8 cellular contexts compared by ENCODE assay signal in genomic region chr6:32189742-32190053, GRCh38. TPM values are rescaled to one million over a fixed set of nuclear protein-coding genes. Genes with fewer than 3 reads are reported as not detected.
DNase-seq lines count a peak whose midpoint lies in the region; ATAC-seq, FAIRE-seq and TF ChIP-seq lines count a peak whose summit lies in the region.

No MANE protein-coding gene starts in this region.

- dilution Hi-C loops in keratinocyte (cut with MboI; ENCODE audit: extremely low pct_ligation_motif_present, low sequenced_read_pairs): no loop called here

- no peaks in the 10 kb centered on the region for H3K27me3 Mint-ChIP-seq in IgD-negative memory B cell
- H3K27me3 Mint-ChIP-seq in stimulated activated naive CD8-positive, alpha-beta T cell treated with anti-CD3 and anti-CD28 coated beads, Interleukin-15, amount 100 ng/mL, for 72 hours: no peaks in the 10 kb centered on the region

- peak; percentile 2 for ATAC-seq in stimulated activated naive CD8-positive, alpha-beta T cell treated with anti-CD3 and anti-CD28 coated beads, Interleukin-15, amount 100 ng/mL, for 72 hours

- peaks cover 21% of the 10 kb centered on the region for H3K4me1 ChIP-seq in keratinocyte (ENCODE audit: control insufficient read depth, extremely low read depth, insufficient read depth, low read length)

- no peak for FAIRE-seq in keratinocyte (lab: Jason Lieb, UNC)

- peaks cover 3% of the 10 kb centered on the region for H3K36me3 Mint-ChIP-seq in IgD-negative memory B cell

- no peaks in the 10 kb centered on the region for H4K20me1 ChIP-seq in keratinocyte (ENCODE audit: control insufficient read depth, extremely low read depth, insufficient read depth, low read length)

- TF ChIP-seq CTCF in keratinocyte (optimal IDR thresholded peaks at IDR 0.05 in 1 of 3, IDR thresholded peaks at IDR 0.05 in 1 of 3, conservative IDR thresholded peaks at IDR 0.05 in 1 of 3; ENCODE audit: extremely low read depth in 1 of 3, insufficient read depth in 2 of 3, low read length in 3 of 3): no peak

- peak overlapping the region; percentile 97 for H3K4me2 ChIP-seq in keratinocyte (ENCODE audit: control insufficient read depth, extremely low read depth, insufficient read depth, low read depth, low read length)

- no peak overlapping the region for H2AFZ ChIP-seq in keratinocyte (ENCODE audit: control insufficient read depth, low read length)

- H3K4me1 Mint-ChIP-seq in IgD-negative memory B cell: peaks cover 37 to 38% (median 38%) of the 10 kb centered on the region in 3 donors
- peaks cover 68% of the 10 kb centered on the region for H3K4me1 Mint-ChIP-seq in stimulated activated naive CD8-positive, alpha-beta T cell treated with anti-CD3 and anti-CD28 coated beads, Interleukin-15, amount 100 ng/mL, for 72 hours

- peak overlapping the region; percentile 81 for H3K9ac ChIP-seq in keratinocyte (ENCODE audit: control insufficient read depth, extremely low read depth, insufficient read depth, low read length)

- peaks cover 12% of the 10 kb centered on the region for H3K79me2 ChIP-seq in keratinocyte (ENCODE audit: control insufficient read depth, insufficient read depth, low read length)

- H3K27ac ChIP-seq in angular gyrus (ENCODE audit: low read depth, low read length): peak overlapping the region; percentile 99
- H3K27ac ChIP-seq in keratinocyte (ENCODE audit: control insufficient read depth, insufficient read depth, low read length): peak overlapping the region; percentile 67

- H3K4me3 ChIP-seq in keratinocyte (ENCODE audit: control insufficient read depth in 2 of 3, extremely low read depth in 1 of 3, insufficient read depth in 2 of 3, low read depth in 1 of 3, low read length in 3 of 3): peak overlapping the region; percentile 73 to 85 (median 83)

- H3K9me1 ChIP-seq in keratinocyte (ENCODE audit: control insufficient read depth, extremely low read depth, insufficient read depth, low read length): no peaks in the 10 kb centered on the region

- no peaks in the 10 kb centered on the region for H3K9me3 ChIP-seq in keratinocyte (ENCODE audit: control insufficient read depth, low read depth, low read length)

- DNase-seq in keratinocyte (ENCODE audit: low read depth, low spot score) (no peak), putamen (ENCODE audit: low spot score) (no peak), DMS79 (lab: John Stamatoyannopoulos, UW) (no peak), SKM-1 treated with dmso at 0.1 percent for 144 hours (lab: John Stamatoyannopoulos, UW; ENCODE audit: unreplicated experiment) (no peak)
- no peak for DNase-seq in stimulated activated naive CD8-positive, alpha-beta T cell treated with anti-CD3 and anti-CD28 coated beads, Interleukin-15, amount 100 ng/mL, for 72 hours
- DNase-seq in activated effector memory CD4-positive, alpha-beta T cell treated with anti-CD3 and anti-CD28 coated beads, Interleukin-2, amount 50 U/mL, for 16 hours: no peak

- peaks cover 9 to 12% of the 10 kb centered on the region in 2 experiments for H3K36me3 ChIP-seq in keratinocyte (ENCODE audit: control insufficient read depth in 2 of 2, extremely low read depth in 1 of 2, insufficient read depth in 2 of 2, low read length in 2 of 2)

- H3K9me3 Mint-ChIP-seq in IgD-negative memory B cell: no peaks in the 10 kb centered on the region
- no peaks in the 10 kb centered on the region for H3K9me3 Mint-ChIP-seq in stimulated activated naive CD8-positive, alpha-beta T cell treated with anti-CD3 and anti-CD28 coated beads, Interleukin-15, amount 100 ng/mL, for 72 hours

- no peaks in the 10 kb centered on the region for H3K27me3 ChIP-seq in keratinocyte (ENCODE audit: control insufficient read depth, extremely low read depth, insufficient read depth, low read length)

- H3K27ac Mint-ChIP-seq in IgD-negative memory B cell: peak overlapping the region; percentile 90 to 99 (median 98)
- peak overlapping the region in 1 of 2 donors; percentile 97 for H3K27ac Mint-ChIP-seq in stimulated activated naive CD8-positive, alpha-beta T cell treated with anti-CD3 and anti-CD28 coated beads, Interleukin-15, amount 100 ng/mL, for 72 hours

- H3K4me3 Mint-ChIP-seq in IgD-negative memory B cell: peak overlapping the region; percentile 86 to 98 (median 94)
- peak overlapping the region; percentile 95 for H3K4me3 Mint-ChIP-seq in stimulated activated naive CD8-positive, alpha-beta T cell treated with anti-CD3 and anti-CD28 coated beads, Interleukin-15, amount 100 ng/mL, for 72 hours

RNA-seq across cellular contexts. Expression of gene PBX2, which starts 0.3 kb away (rescaled TPM):
- polyA plus RNA-seq in IgD-negative memory B cell (3.3 TPM), keratinocyte (43.5 to 54.9 TPM (median 44.0 TPM) in 3 replicates)
- polyA plus RNA-seq in keratinocyte (2011; ENCODE audit: low read depth): 8.7 TPM
- 28.3 and 36.2 TPM in 2 replicates for polyA plus RNA-seq in keratinocyte (2011; cell fraction: cytosol; rRNA removed)
- 89.5 and 101 TPM in 2 replicates for polyA plus RNA-seq in keratinocyte (2011; cell fraction: nucleus; rRNA removed)
- 19.5 and 38.4 TPM in 2 replicates for polyA plus RNA-seq in keratinocyte (2012; ENCODE audit: low replicate concordance)
- 37.5 to 49.7 TPM (median 45.1 TPM) in 3 replicates for polyA minus RNA-seq in keratinocyte
- 30.5 TPM for polyA minus RNA-seq in keratinocyte (2011; cell fraction: cytosol; rRNA and poly(A)+ RNA removed)
- 16.9 and 22.4 TPM in 2 replicates for polyA minus RNA-seq in keratinocyte (2011; cell fraction: nucleus; rRNA and poly(A)+ RNA removed)

RNA-seq across cellular contexts. Expression of gene GPSM3, which starts 2.7 kb away (rescaled TPM):
- polyA plus RNA-seq in IgD-negative memory B cell: 156 TPM
- polyA plus RNA-seq in keratinocyte: 2.8 to 6.5 TPM (median 3.6 TPM) in 3 replicates
- not detected for polyA plus RNA-seq in keratinocyte (2011; ENCODE audit: low read depth)
- 2.3 and 4.1 TPM in 2 replicates for polyA plus RNA-seq in keratinocyte (2011; cell fraction: cytosol; rRNA removed)
- 1.7 and 2.1 TPM in 2 replicates for polyA plus RNA-seq in keratinocyte (2011; cell fraction: nucleus; rRNA removed)
- 0.39 and 7.2 TPM in 2 replicates for polyA plus RNA-seq in keratinocyte (2012; ENCODE audit: low replicate concordance)
- 1.6 to 9.5 TPM (median 3.2 TPM) in 3 replicates for polyA minus RNA-seq in keratinocyte
- polyA minus RNA-seq in keratinocyte (2011; cell fraction: cytosol; rRNA and poly(A)+ RNA removed): 2.9 TPM
- 0.42 TPM in 1 of 2 replicates, not detected in the other for polyA minus RNA-seq in keratinocyte (2011; cell fraction: nucleus; rRNA and poly(A)+ RNA removed)

RNA-seq across cellular contexts. Expression of gene AGER, which starts 5.6 kb away (rescaled TPM):
- polyA plus RNA-seq in IgD-negative memory B cell (0.58 TPM), keratinocyte (2.0 to 2.4 TPM (median 2.4 TPM) in 3 replicates)
- polyA plus RNA-seq in keratinocyte (2011; ENCODE audit: low read depth): 4.5 TPM
- 0.70 and 0.80 TPM in 2 replicates for polyA plus RNA-seq in keratinocyte (2011; cell fraction: cytosol; rRNA removed)
- 7.7 and 8.1 TPM in 2 replicates for polyA plus RNA-seq in keratinocyte (2011; cell fraction: nucleus; rRNA removed)
- 2.3 and 4.0 TPM in 2 replicates for polyA plus RNA-seq in keratinocyte (2012; ENCODE audit: low replicate concordance)
- polyA minus RNA-seq in keratinocyte: 0.33 to 1.3 TPM (median 0.56 TPM) in 3 replicates
- not detected for polyA minus RNA-seq in keratinocyte (2011; cell fraction: cytosol; rRNA and poly(A)+ RNA removed)
- polyA minus RNA-seq in keratinocyte (2011; cell fraction: nucleus; rRNA and poly(A)+ RNA removed): 0.63 and 0.85 TPM in 2 replicates

RNA-seq across cellular contexts. Expression of gene RNF5, which starts 11.5 kb away (rescaled TPM):
- polyA plus RNA-seq in IgD-negative memory B cell (88.8 TPM), keratinocyte (29.6 to 43.2 TPM (median 33.2 TPM) in 3 replicates)
- 2.9 TPM for polyA plus RNA-seq in keratinocyte (2011; ENCODE audit: low read depth)
- 36.8 and 37.5 TPM in 2 replicates for polyA plus RNA-seq in keratinocyte (2011; cell fraction: cytosol; rRNA removed)
- polyA plus RNA-seq in keratinocyte (2011; cell fraction: nucleus; rRNA removed): 15.3 and 17.9 TPM in 2 replicates
- 35.1 and 39.4 TPM in 2 replicates for polyA plus RNA-seq in keratinocyte (2012; ENCODE audit: low replicate concordance)
- polyA minus RNA-seq in keratinocyte: 15.1 to 20.0 TPM (median 16.7 TPM) in 3 replicates
- polyA minus RNA-seq in keratinocyte (2011; cell fraction: cytosol; rRNA and poly(A)+ RNA removed): 15.0 TPM
- polyA minus RNA-seq in keratinocyte (2011; cell fraction: nucleus; rRNA and poly(A)+ RNA removed): 4.0 and 7.0 TPM in 2 replicates

RNA-seq across cellular contexts. Expression of gene AGPAT1, which starts 13.8 kb away (rescaled TPM):
- polyA plus RNA-seq in IgD-negative memory B cell: 17.2 TPM
- 46.4 to 85.1 TPM (median 54.7 TPM) in 3 replicates for polyA plus RNA-seq in keratinocyte
- 2.9 TPM for polyA plus RNA-seq in keratinocyte (2011; ENCODE audit: low read depth)
- polyA plus RNA-seq in keratinocyte (2011; cell fraction: cytosol; rRNA removed): 85.0 and 105 TPM in 2 replicates
- polyA plus RNA-seq in keratinocyte (2011; cell fraction: nucleus; rRNA removed): 54.6 and 68.9 TPM in 2 replicates
- polyA plus RNA-seq in keratinocyte (2012; ENCODE audit: low replicate concordance): 32.3 and 71.2 TPM in 2 replicates
- 94.8 to 190 TPM (median 128 TPM) in 3 replicates for polyA minus RNA-seq in keratinocyte
- polyA minus RNA-seq in keratinocyte (2011; cell fraction: cytosol; rRNA and poly(A)+ RNA removed): 142 TPM
- polyA minus RNA-seq in keratinocyte (2011; cell fraction: nucleus; rRNA and poly(A)+ RNA removed): 26.9 and 27.6 TPM in 2 replicates

Comparison
In these comparisons a context has a peak if more than half of its experiments do, and no peak if none do; other contexts are left out.
1. RNA of gene GPSM3, which starts 2.7 kb away (polyA plus RNA-seq): 156 TPM in IgD-negative memory B cell (single experiment); 0.39 to 7.2 TPM in keratinocyte; every median in the first group is over 10 times any median in the second.